Comparison of ENCODE assay signal across 11 cellular contexts in genomic region chr22:20249797-20250354, GRCh38. TPM values are rescaled to one million over a fixed set of nuclear protein-coding genes. Genes with fewer than 3 reads are reported as not detected.
DNase-seq lines count a peak whose midpoint lies in the region; ATAC-seq and TF ChIP-seq lines count a peak whose summit lies in the region.
"Had no signal": no experiment of that assay in that cellular context is flagged by ENCODE, and none has a peak within 500 bp of the region (broad histone marks: within the 10 kb centered on the region; RNA-seq: fewer than 3 reads in every experiment).

No MANE protein-coding gene starts in this region.

- H3K27me3 ChIP-seq in NT2/D1 (ENCODE audit: insufficient read depth, insufficient read length) (no peaks in the 10 kb centered on the region), prostate gland (replicated peaks; ENCODE audit: insufficient read depth) (no peaks in the 10 kb centered on the region)
- H3K27me3 ChIP-seq: neutrophil had no signal

- H3K4me3 Mint-ChIP-seq in activated CD4-positive, alpha-beta T cell treated with anti-CD3 and anti-CD28 coated beads for 36 hours, result no peak overlapping the region
- no peak overlapping the region for H3K4me3 Mint-ChIP-seq in type B pancreatic cell

- no peaks in the 10 kb centered on the region for H3K9me3 Mint-ChIP-seq in activated CD4-positive, alpha-beta T cell treated with anti-CD3 and anti-CD28 coated beads for 36 hours (ENCODE audit: low read depth)
- no peaks in the 10 kb centered on the region for H3K9me3 Mint-ChIP-seq in type B pancreatic cell

- TF ChIP-seq POLR2A in prostate gland (IDR thresholded peaks at IDR 0.05), result no peak

- peak overlapping the region; percentile 10 for H3K9ac ChIP-seq in NT2/D1 (ENCODE audit: insufficient read length, low read depth)

- H3K4me3 ChIP-seq in NT2/D1 (ENCODE audit: insufficient read length, low read depth) (no peak overlapping the region), prostate gland (no peak overlapping the region)

- no peak for ATAC-seq in activated CD4-positive, alpha-beta T cell treated with anti-CD3 and anti-CD28 coated beads for 36 hours

- peaks cover 18% of the 10 kb centered on the region for H3K4me1 Mint-ChIP-seq in activated CD4-positive, alpha-beta T cell treated with anti-CD3 and anti-CD28 coated beads for 36 hours
- peaks cover 18% of the 10 kb centered on the region for H3K4me1 Mint-ChIP-seq in type B pancreatic cell (ENCODE audit: unreplicated experiment)

- no peaks in the 10 kb centered on the region for H3K27me3 Mint-ChIP-seq in activated CD4-positive, alpha-beta T cell treated with anti-CD3 and anti-CD28 coated beads for 36 hours
- no peaks in the 10 kb centered on the region for H3K27me3 Mint-ChIP-seq in type B pancreatic cell

- no peak overlapping the region for H3K27ac Mint-ChIP-seq in activated CD4-positive, alpha-beta T cell treated with anti-CD3 and anti-CD28 coated beads for 36 hours
- H3K27ac Mint-ChIP-seq in type B pancreatic cell, result no peak overlapping the region

- H3K27ac ChIP-seq in prostate gland, result no peak overlapping the region
- H3K27ac ChIP-seq: neutrophil had no signal

- H3K4me1 ChIP-seq in NT2/D1 (ENCODE audit: insufficient read depth, insufficient read length) (peaks cover 24% of the 10 kb centered on the region), prostate gland (replicated peaks) (no peaks in the 10 kb centered on the region)

- H3K36me3 ChIP-seq in NT2/D1 (ENCODE audit: insufficient read depth, insufficient read length, low read length), result no peaks in the 10 kb centered on the region
- H3K36me3 ChIP-seq in prostate gland, result no peaks in the 10 kb centered on the region
- H3K36me3 ChIP-seq: neutrophil had no signal

- intact Hi-C loops in prostate gland (cut with DNase I), result no loop called here
- intact Hi-C loops in activated CD4-positive, alpha-beta T cell treated with anti-CD3 and anti-CD28 coated beads for 36 hours (cut with DNase I, micrococcal nuclease), result no loop called here

- H3K9me3 ChIP-seq in NT2/D1 (ENCODE audit: insufficient read depth, low read length) (no peaks in the 10 kb centered on the region), prostate gland (no peaks in the 10 kb centered on the region)
- H3K9me3 ChIP-seq: neutrophil had no signal

- POLR2A ChIA-PET in activated CD4-positive, alpha-beta T cell treated with anti-CD3 and anti-CD28 coated beads for 36 hours (lab: Charles Lee), result no interaction called here

- no peaks in the 10 kb centered on the region for H3K36me3 Mint-ChIP-seq in activated CD4-positive, alpha-beta T cell treated with anti-CD3 and anti-CD28 coated beads for 36 hours (ENCODE audit: low read depth)
- no peaks in the 10 kb centered on the region for H3K36me3 Mint-ChIP-seq in type B pancreatic cell

- DNase-seq in LHCN-M2 (ENCODE audit: low read depth) (peak; percentile 34), NT2/D1 (ENCODE audit: low read depth, low spot score) (no peak), fibroblast of gingiva (ENCODE audit: low read depth) (peak; percentile 30), prostate gland (ENCODE audit: low spot score) (peak; percentile 29), HuH-7.5 (ENCODE audit: low spot score) (no peak), type B pancreatic cell (ENCODE audit: extremely low spot score, unreplicated experiment) (no peak)
- DNase-seq in activated CD4-positive, alpha-beta T cell treated with anti-CD3 and anti-CD28 coated beads for 36 hours, result no peak
- DNase-seq: GOT3, islet precursor cell, MM.1S had no signal

- 17% methylated on average over 8 of the region's 11 CpGs for WGBS in prostate gland

- CTCF ChIA-PET in activated CD4-positive, alpha-beta T cell treated with anti-CD3 and anti-CD28 coated beads for 36 hours (lab: Charles Lee), result no interaction called here

- TF ChIP-seq CTCF in prostate gland (IDR thresholded peaks at IDR 0.05) (no peak), type B pancreatic cell (conservative IDR thresholded peaks at IDR 0.05) (no peak)

RNA-seq across cellular contexts. Expression of gene RTN4R, which starts 18.2 kb away (rescaled TPM):
- total RNA-seq in LHCN-M2 (2014; rRNA removed) (0.63 TPM in 1 of 2 replicates, not detected in the other), prostate gland (1 to 10 TPM; 4.4 to 6.0 TPM), type B pancreatic cell (ENCODE audit: low replicate concordance) (9.0 and 12.8 TPM in 2 replicates)
- polyA plus RNA-seq in LHCN-M2 (2012), result 0.10 TPM
- 1 to 10 TPM; 2.2 to 2.3 TPM for total RNA-seq in activated CD4-positive, alpha-beta T cell treated with anti-CD3 and anti-CD28 coated beads for 36 hours

Comparison
In these comparisons a context has a peak if more than half of its experiments do, and no peak if none do; other contexts are left out.
1. DNase-seq: peak in LHCN-M2 (single experiment), fibroblast of gingiva (single experiment) and prostate gland (single experiment); none in NT2/D1 (single experiment), activated CD4-positive, alpha-beta T cell treated with anti-CD3 and anti-CD28 coated beads for 36 hours (single experiment), HuH-7.5 (single experiment) and type B pancreatic cell (single experiment).